In genomic region chr1:199741586-199741985, GRCh38 we compare ENCODE assay signal across 3 cellular contexts.
TF ChIP-seq lines count a peak whose summit lies in the region.

No MANE protein-coding gene starts in this region.

TF ChIP-seq in A549, 52 proteins besides CTCF, POLR2A, EP300 and RAD21:
- TF ChIP-seq MAZ (IDR thresholded peaks at IDR 0.05; ENCODE audit: borderline replicate concordance, low read depth, low read length) (no peak), POLR2AphosphoS2 (conservative IDR thresholded peaks at IDR 0.05; ENCODE audit: low read length) (no peak), BHLHE40 (IDR thresholded peaks at IDR 0.05; ENCODE audit: low read depth, low read length) (no peak), BCL3 (IDR thresholded peaks at IDR 0.05) (no peak), REST (IDR thresholded peaks at IDR 0.05) (no peak), ZC3H11A (IDR thresholded peaks at IDR 0.05) (no peak), ZFP36 (IDR thresholded peaks at IDR 0.05; ENCODE audit: borderline replicate concordance, partially characterized antibody) (no peak), HMGXB4 (CRISPR knock-in tag; IDR thresholded peaks at IDR 0.05; ENCODE audit: borderline replicate concordance) (no peak), RNF2 (IDR thresholded peaks at IDR 0.05; ENCODE audit: borderline replicate concordance, low read depth) (no peak)

TF ChIP-seq in IMR-90, 13 proteins besides CTCF, POLR2A, EP300 and RAD21:
- TF ChIP-seq RCOR1 (IDR thresholded peaks at IDR 0.05; ENCODE audit: insufficient replicate concordance, low read length) (no peak), USF2 (IDR thresholded peaks at IDR 0.05; ENCODE audit: low read depth, low read length) (no peak), FOS (IDR thresholded peaks at IDR 0.05; ENCODE audit: low read depth, low read length) (no peak), BHLHE40 (IDR thresholded peaks at IDR 0.05; ENCODE audit: low read depth, low read length) (no peak), SMC3 (IDR thresholded peaks at IDR 0.05; ENCODE audit: low read depth, low read length) (no peak), CEBPB (IDR thresholded peaks at IDR 0.05; ENCODE audit: low read depth, low read length) (no peak), NFE2L2 (IDR thresholded peaks at IDR 0.05; ENCODE audit: low read depth, low read length) (no peak), ELK1 (IDR thresholded peaks at IDR 0.05; ENCODE audit: borderline replicate concordance, low read depth, low read length) (no peak), MAFK (IDR thresholded peaks at IDR 0.05; ENCODE audit: low read depth, low read length) (no peak), CHD1 (IDR thresholded peaks at IDR 0.05; ENCODE audit: low read depth, low read length) (no peak), RFX5 (IDR thresholded peaks at IDR 0.05; ENCODE audit: low read depth, low read length) (no peak), MXI1 (IDR thresholded peaks at IDR 0.05; ENCODE audit: borderline replicate concordance, low read depth, low read length) (no peak), MAZ (IDR thresholded peaks at IDR 0.05; ENCODE audit: borderline replicate concordance, low read depth, low read length) (no peak)
TF ChIP-seq in IMR-90: peak in this region for 0.

TF ChIP-seq in K562, 482 proteins besides CTCF, POLR2A, EP300 and RAD21:
- TF ChIP-seq SP1 (CRISPR knock-in tag; IDR thresholded peaks at IDR 0.05) = no peak
- no peak for TF ChIP-seq FOXJ2 (tag; IDR thresholded peaks at IDR 0.05)
- no peak for TF ChIP-seq MBD1 (CRISPR knock-in tag; IDR thresholded peaks at IDR 0.05)
- TF ChIP-seq NRF1 (conservative IDR thresholded peaks at IDR 0.05 in 1 of 2, IDR thresholded peaks at IDR 0.05 in 1 of 2) = peak; percentile 17 to 32; a peak in 2 of 4 replicates
- no peak for TF ChIP-seq RHOXF2B (CRISPR knock-in tag; conservative IDR thresholded peaks at IDR 0.05)
- TF ChIP-seq ZBED1 (IDR thresholded peaks at IDR 0.05) = no peak
- TF ChIP-seq CTCFL (IDR thresholded peaks at IDR 0.05; ENCODE audit: borderline replicate concordance, insufficient read depth, low read depth, low read length, poor library complexity, severe bottlenecking) = no peak
